ENCODE assay signal across 1 cellular context in genomic region chr3:1883489-1883888, GRCh38.
TF ChIP-seq lines count a peak whose summit lies in the region.

No MANE protein-coding gene starts in this region.

TF ChIP-seq in H1, 55 proteins besides CTCF, POLR2A, EP300 and RAD21:
- TF ChIP-seq POU5F1 (IDR thresholded peaks at IDR 0.05; ENCODE audit: low read depth, low read length), result no peak
